1 cellular context compared by ENCODE assay signal in the genomic region with DNA sequence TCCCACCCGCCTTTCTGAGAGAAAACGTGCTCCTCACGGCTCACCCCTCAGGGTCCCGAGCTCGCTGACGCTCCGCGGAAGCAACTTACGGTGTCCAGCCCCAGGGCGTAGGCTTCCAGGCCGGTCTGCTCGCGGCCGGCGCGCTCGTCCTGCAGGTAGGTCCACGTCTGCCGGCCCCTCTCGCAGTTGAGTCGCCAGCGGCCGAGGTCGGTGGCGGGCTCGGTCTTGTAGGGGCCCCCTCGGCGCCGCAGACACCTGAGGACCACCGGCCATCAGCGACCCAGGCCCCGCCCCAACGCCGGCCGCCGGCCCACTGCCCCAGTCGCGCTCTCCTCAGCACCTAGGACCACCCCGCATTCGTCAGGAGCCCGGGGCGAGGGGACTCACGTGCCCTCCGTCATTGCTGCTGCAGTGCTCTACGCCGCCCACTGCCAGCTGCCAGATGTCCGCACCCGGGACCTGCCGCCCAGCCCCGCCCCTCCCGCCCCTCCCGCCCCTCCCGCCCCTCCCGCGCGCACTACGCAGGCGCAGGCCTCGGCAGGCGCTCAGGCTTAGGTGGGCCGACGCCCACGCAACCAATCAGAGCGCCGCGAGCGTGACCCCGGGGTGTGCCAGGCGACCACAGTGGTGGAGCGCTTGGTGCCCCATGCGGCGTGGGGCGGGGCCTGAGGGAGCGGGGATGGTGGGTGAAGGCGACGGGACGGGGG.
TF ChIP-seq lines count a peak whose summit lies in the region.

A gene (minus strand): TSS at position 430 of the 707 bp plus-strand sequence. CDS start 29 bp downstream, at position 401.

TF ChIP-seq in A549, 52 proteins besides CTCF, POLR2A, EP300 and RAD21 (continued from another document):
- TF ChIP-seq, protein P1, sequence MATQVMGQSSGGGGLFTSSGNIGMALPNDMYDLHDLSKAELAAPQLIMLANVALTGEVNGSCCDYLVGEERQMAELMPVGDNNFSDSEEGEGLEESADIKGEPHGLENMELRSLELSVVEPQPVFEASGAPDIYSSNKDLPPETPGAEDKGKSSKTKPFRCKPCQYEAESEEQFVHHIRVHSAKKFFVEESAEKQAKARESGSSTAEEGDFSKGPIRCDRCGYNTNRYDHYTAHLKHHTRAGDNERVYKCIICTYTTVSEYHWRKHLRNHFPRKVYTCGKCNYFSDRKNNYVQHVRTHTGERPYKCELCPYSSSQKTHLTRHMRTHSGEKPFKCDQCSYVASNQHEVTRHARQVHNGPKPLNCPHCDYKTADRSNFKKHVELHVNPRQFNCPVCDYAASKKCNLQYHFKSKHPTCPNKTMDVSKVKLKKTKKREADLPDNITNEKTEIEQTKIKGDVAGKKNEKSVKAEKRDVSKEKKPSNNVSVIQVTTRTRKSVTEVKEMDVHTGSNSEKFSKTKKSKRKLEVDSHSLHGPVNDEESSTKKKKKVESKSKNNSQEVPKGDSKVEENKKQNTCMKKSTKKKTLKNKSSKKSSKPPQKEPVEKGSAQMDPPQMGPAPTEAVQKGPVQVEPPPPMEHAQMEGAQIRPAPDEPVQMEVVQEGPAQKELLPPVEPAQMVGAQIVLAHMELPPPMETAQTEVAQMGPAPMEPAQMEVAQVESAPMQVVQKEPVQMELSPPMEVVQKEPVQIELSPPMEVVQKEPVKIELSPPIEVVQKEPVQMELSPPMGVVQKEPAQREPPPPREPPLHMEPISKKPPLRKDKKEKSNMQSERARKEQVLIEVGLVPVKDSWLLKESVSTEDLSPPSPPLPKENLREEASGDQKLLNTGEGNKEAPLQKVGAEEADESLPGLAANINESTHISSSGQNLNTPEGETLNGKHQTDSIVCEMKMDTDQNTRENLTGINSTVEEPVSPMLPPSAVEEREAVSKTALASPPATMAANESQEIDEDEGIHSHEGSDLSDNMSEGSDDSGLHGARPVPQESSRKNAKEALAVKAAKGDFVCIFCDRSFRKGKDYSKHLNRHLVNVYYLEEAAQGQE (IDR thresholded peaks at IDR 0.05) = no peak
- TF ChIP-seq ZC3H11A (IDR thresholded peaks at IDR 0.05) = no peak
- no peak for TF ChIP-seq RNF2 (IDR thresholded peaks at IDR 0.05; ENCODE audit: borderline replicate concordance, low read depth)
- TF ChIP-seq, protein P2, sequence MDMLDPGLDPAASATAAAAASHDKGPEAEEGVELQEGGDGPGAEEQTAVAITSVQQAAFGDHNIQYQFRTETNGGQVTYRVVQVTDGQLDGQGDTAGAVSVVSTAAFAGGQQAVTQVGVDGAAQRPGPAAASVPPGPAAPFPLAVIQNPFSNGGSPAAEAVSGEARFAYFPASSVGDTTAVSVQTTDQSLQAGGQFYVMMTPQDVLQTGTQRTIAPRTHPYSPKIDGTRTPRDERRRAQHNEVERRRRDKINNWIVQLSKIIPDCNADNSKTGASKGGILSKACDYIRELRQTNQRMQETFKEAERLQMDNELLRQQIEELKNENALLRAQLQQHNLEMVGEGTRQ (IDR thresholded peaks at IDR 0.05) = no peak
- TF ChIP-seq BHLHE40 (IDR thresholded peaks at IDR 0.05; ENCODE audit: low read depth, low read length) = peak; percentile 65; the same call in 1 of the 2 replicates
- TF ChIP-seq, protein P3, sequence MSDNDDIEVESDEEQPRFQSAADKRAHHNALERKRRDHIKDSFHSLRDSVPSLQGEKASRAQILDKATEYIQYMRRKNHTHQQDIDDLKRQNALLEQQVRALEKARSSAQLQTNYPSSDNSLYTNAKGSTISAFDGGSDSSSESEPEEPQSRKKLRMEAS (IDR thresholded peaks at IDR 0.05) = peak; percentile 52; the same call in 1 of the 2 replicates
- TF ChIP-seq, protein P4, sequence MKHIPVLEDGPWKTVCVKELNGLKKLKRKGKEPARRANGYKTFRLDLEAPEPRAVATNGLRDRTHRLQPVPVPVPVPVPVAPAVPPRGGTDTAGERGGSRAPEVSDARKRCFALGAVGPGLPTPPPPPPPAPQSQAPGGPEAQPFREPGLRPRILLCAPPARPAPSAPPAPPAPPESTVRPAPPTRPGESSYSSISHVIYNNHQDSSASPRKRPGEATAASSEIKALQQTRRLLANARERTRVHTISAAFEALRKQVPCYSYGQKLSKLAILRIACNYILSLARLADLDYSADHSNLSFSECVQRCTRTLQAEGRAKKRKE (CRISPR knock-in tag; IDR thresholded peaks at IDR 0.05; ENCODE audit: low read depth) = no peak
- no peak for TF ChIP-seq HOXB13 (CRISPR knock-in tag; IDR thresholded peaks at IDR 0.05; ENCODE audit: low read depth)
- no peak for TF ChIP-seq MAFK (IDR thresholded peaks at IDR 0.05; ENCODE audit: partially characterized antibody)
- TF ChIP-seq FOXS1 (CRISPR knock-in tag; IDR thresholded peaks at IDR 0.05) = no peak
- TF ChIP-seq ZSCAN20 (CRISPR knock-in tag; IDR thresholded peaks at IDR 0.05) = no peak
- TF ChIP-seq CEBPB (IDR thresholded peaks at IDR 0.05) = no peak
- no peak for TF ChIP-seq CHD2 (IDR thresholded peaks at IDR 0.05; ENCODE audit: low read length, partially characterized antibody)
- TF ChIP-seq, protein P5, sequence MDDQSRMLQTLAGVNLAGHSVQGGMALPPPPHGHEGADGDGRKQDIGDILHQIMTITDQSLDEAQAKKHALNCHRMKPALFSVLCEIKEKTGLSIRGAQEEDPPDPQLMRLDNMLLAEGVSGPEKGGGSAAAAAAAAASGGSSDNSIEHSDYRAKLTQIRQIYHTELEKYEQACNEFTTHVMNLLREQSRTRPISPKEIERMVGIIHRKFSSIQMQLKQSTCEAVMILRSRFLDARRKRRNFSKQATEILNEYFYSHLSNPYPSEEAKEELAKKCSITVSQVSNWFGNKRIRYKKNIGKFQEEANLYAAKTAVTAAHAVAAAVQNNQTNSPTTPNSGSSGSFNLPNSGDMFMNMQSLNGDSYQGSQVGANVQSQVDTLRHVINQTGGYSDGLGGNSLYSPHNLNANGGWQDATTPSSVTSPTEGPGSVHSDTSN (IDR thresholded peaks at IDR 0.05) = no peak
- TF ChIP-seq CBX8 (IDR thresholded peaks at IDR 0.05) = no peak
- TF ChIP-seq ZFP36 (IDR thresholded peaks at IDR 0.05; ENCODE audit: borderline replicate concordance, partially characterized antibody) = no peak
- TF ChIP-seq NR3C1 (IDR thresholded peaks at IDR 0.05) = no peak
- no peak for TF ChIP-seq HEYL (CRISPR knock-in tag; IDR thresholded peaks at IDR 0.05)
- peak; percentile 42; the same call in 1 of the 2 replicates for TF ChIP-seq PHF8 (IDR thresholded peaks at IDR 0.05; ENCODE audit: borderline replicate concordance, low read depth)
- TF ChIP-seq EHMT2 (IDR thresholded peaks at IDR 0.05; ENCODE audit: low read depth) = no peak
- no peak for TF ChIP-seq RCOR1 (IDR thresholded peaks at IDR 0.05; ENCODE audit: low read depth, low read length)
- TF ChIP-seq TP53 (CRISPR knock-in tag; IDR thresholded peaks at IDR 0.05) = no peak
- no peak for TF ChIP-seq RFX5 (IDR thresholded peaks at IDR 0.05)
- TF ChIP-seq HOXA7 (CRISPR knock-in tag; IDR thresholded peaks at IDR 0.05) = no peak
- no peak for TF ChIP-seq HDAC2 (IDR thresholded peaks at IDR 0.05)
- TF ChIP-seq CHD4 (IDR thresholded peaks at IDR 0.05; ENCODE audit: borderline replicate concordance) = no peak
- TF ChIP-seq MAZ (IDR thresholded peaks at IDR 0.05; ENCODE audit: borderline replicate concordance, low read depth, low read length) = no peak
- no peak for TF ChIP-seq KDM1A (IDR thresholded peaks at IDR 0.05; ENCODE audit: low read depth)
TF ChIP-seq in A549: peak in this region for 4.
